23 cellular contexts compared by ENCODE assay signal in genomic region chr20:59044295-59044694, GRCh38. TPM values are rescaled to one million over a fixed set of nuclear protein-coding genes. Genes with fewer than 3 reads are reported as not detected.
DNase-seq lines count a peak whose midpoint lies in the region; ATAC-seq and TF ChIP-seq lines count a peak whose summit lies in the region.
"Had no signal": no experiment of that assay in that cellular context is flagged by ENCODE, and none has a peak within 500 bp of the region (broad histone marks: within the 10 kb centered on the region; RNA-seq: fewer than 3 reads in every experiment).

No MANE protein-coding gene starts in this region.

- CTCF ChIA-PET in CD4-positive, alpha-beta memory T cell (lab: Charles Lee; ENCODE audit: partially characterized antibody), result interaction anchor here (2.1 to 2.2 kb wide), 2 partner anchors 11 to 178 kb away, joined by 9 to 12 read pairs; no protein-coding TSS in a partner anchor
- CTCF ChIA-PET in activated CD4-positive, alpha-beta memory T cell treated with anti-CD3 and anti-CD28 coated beads, Interleukin-2, amount 10 ng/mL, durations not matched to agents 7 days and 5 days (lab: Charles Lee), result interaction anchor here (0.6 to 1.4 kb wide), 3 partner anchors 36 to 44 kb away, joined by 3 to 6 read pairs (median 3); no protein-coding TSS in a partner anchor

- POLR2A ChIA-PET in CD4-positive, alpha-beta memory T cell (lab: Charles Lee; ENCODE audit: partially characterized antibody), result interaction anchor here (1.0 to 4.9 kb wide), 3 partner anchors 12 to 155 kb away, joined by 4 to 104 read pairs (median 19); partner anchors contain the start of gene ATP5F1E
- POLR2A ChIA-PET in activated CD4-positive, alpha-beta memory T cell treated with anti-CD3 and anti-CD28 coated beads, Interleukin-2, amount 10 ng/mL, durations not matched to agents 7 days and 5 days (lab: Charles Lee), result interaction anchor here (1.8 to 4.8 kb wide), 3 partner anchors 8 to 393 kb away, joined by 5 to 80 read pairs (median 5); partner anchors contain the start of genes ATP5F1E and STX16

- DNase-seq in CD4-positive, alpha-beta memory T cell, result no peak
- DNase-seq in effector memory CD8-positive, alpha-beta T cell, result no peak
- DNase-seq in NK-92 (lab: John Stamatoyannopoulos, UW; ENCODE audit: unreplicated experiment) (no peak), NCI-H1694 treated with DMSO at 0.1 percent for 48 hours (lab: John Stamatoyannopoulos, UW) (no peak), RKO (ENCODE audit: low spot score) (no peak)
- no peak for DNase-seq in activated CD4-positive, alpha-beta memory T cell treated with anti-CD3 and anti-CD28 coated beads, Interleukin-2, amount 10 ng/mL, durations not matched to agents 7 days and 5 days
- DNase-seq: activated gamma-delta T cell; activated T-cell treated with anti-CD3 and anti-CD28 coated beads for 4 hours; adrenal gland; hippocampal formation; islet precursor cell; NCI-H524 treated with DMSO at 0.1 percent for 48 hours; SIG-M5; stimulated activated CD4-positive, alpha-beta T cell treated with anti-CD3 and anti-CD28 coated beads, Interleukin-2, amount 100 ng/mL, for 24 hours had no signal

- H3K36me3 Mint-ChIP-seq in CD4-positive, alpha-beta memory T cell, result peaks cover 0 to 4% of the 10 kb centered on the region in 2 donors
- peaks cover 28% of the 10 kb centered on the region for H3K36me3 Mint-ChIP-seq in effector memory CD8-positive, alpha-beta T cell (ENCODE audit: insufficient read depth)
- H3K36me3 Mint-ChIP-seq in activated CD4-positive, alpha-beta memory T cell treated with anti-CD3 and anti-CD28 coated beads, Interleukin-2, amount 10 ng/mL, durations not matched to agents 7 days and 5 days (ENCODE audit: low read depth), result peaks cover 17% of the 10 kb centered on the region

- ATAC-seq in effector memory CD8-positive, alpha-beta T cell (replicated peaks), result no peak
- ATAC-seq: stimulated activated naive CD8-positive, alpha-beta T cell treated with anti-CD3 and anti-CD28 coated beads, Interleukin-15, Interleukin-2, amounts not matched to agents 100 U/mL and 50 U/mL, for 24 hours had no signal

- peaks cover 34% of the 10 kb centered on the region for H3K79me2 ChIP-seq in Loucy (ENCODE audit: insufficient read depth, low read length)
- peaks cover 19% of the 10 kb centered on the region for H3K79me2 ChIP-seq in parathyroid adenoma

- H4K20me1 ChIP-seq in Loucy (ENCODE audit: insufficient read depth, low read length, poor library complexity, severe bottlenecking), result peaks cover 29% of the 10 kb centered on the region

- H3K9me2 ChIP-seq in Loucy (replicated peaks; ENCODE audit: low read depth, low read length), result no peaks in the 10 kb centered on the region

- H3K9ac ChIP-seq in Loucy (ENCODE audit: low read depth, low read length, poor library complexity, severe bottlenecking) (peak overlapping the region; percentile 83), parathyroid adenoma (no peak overlapping the region)

- peak overlapping the region in 4 of 7 donors; percentile 91 to 97 (median 95) for H3K27ac Mint-ChIP-seq in CD4-positive, alpha-beta memory T cell
- H3K27ac Mint-ChIP-seq in effector memory CD8-positive, alpha-beta T cell, result peak overlapping the region; percentile 93 to 96
- no peak overlapping the region for H3K27ac Mint-ChIP-seq in activated CD4-positive, alpha-beta memory T cell treated with anti-CD3 and anti-CD28 coated beads, Interleukin-2, amount 10 ng/mL, durations not matched to agents 7 days and 5 days
- H3K27ac Mint-ChIP-seq: T-helper 2 cell treated with Interferon-gamma antibody and Interleukin-4, amounts not matched to agents 5 μg/mL and 100 μg/mL, for 36 hours had no signal

- no peaks in the 10 kb centered on the region for H3K27me3 ChIP-seq in CD4-positive, alpha-beta memory T cell (ENCODE audit: insufficient read depth, low read length)
- no peaks in the 10 kb centered on the region for H3K27me3 ChIP-seq in Loucy (ENCODE audit: insufficient read depth, low read length, poor library complexity, severe bottlenecking)
- no peaks in the 10 kb centered on the region for H3K27me3 ChIP-seq in parathyroid adenoma (ENCODE audit: control insufficient read depth, insufficient read depth, low read length)
- H3K27me3 ChIP-seq: adrenal gland had no signal

- H3K4me2 ChIP-seq in Loucy (ENCODE audit: low read depth, low read length, poor library complexity, severe bottlenecking), result peak overlapping the region; percentile 96
- no peak overlapping the region for H3K4me2 ChIP-seq in parathyroid adenoma (ENCODE audit: low read length)

- peaks cover 39% of the 10 kb centered on the region for H3K4me1 ChIP-seq in CD4-positive, alpha-beta memory T cell (ENCODE audit: insufficient read depth, low read length)
- H3K4me1 ChIP-seq in Loucy (ENCODE audit: insufficient read depth, low read length, poor library complexity, severe bottlenecking) (peaks cover 38% of the 10 kb centered on the region), parathyroid adenoma (peaks cover 2% of the 10 kb centered on the region)

- peaks cover 0 to 2% (median 0%) of the 10 kb centered on the region in 8 donors for H3K9me3 Mint-ChIP-seq in CD4-positive, alpha-beta memory T cell
- H3K9me3 Mint-ChIP-seq in effector memory CD8-positive, alpha-beta T cell, result no peaks in the 10 kb centered on the region
- H3K9me3 Mint-ChIP-seq in activated CD4-positive, alpha-beta memory T cell treated with anti-CD3 and anti-CD28 coated beads, Interleukin-2, amount 10 ng/mL, durations not matched to agents 7 days and 5 days, result no peaks in the 10 kb centered on the region
- H3K9me3 Mint-ChIP-seq: activated CD4-positive, alpha-beta memory T cell treated with anti-CD3 and anti-CD28 coated beads for 36 hours; T-helper 2 cell treated with Interferon-gamma antibody and Interleukin-4, amounts not matched to agents 5 μg/mL and 100 μg/mL, for 36 hours had no signal

- H3K27me3 Mint-ChIP-seq in CD4-positive, alpha-beta memory T cell, result no peaks in the 10 kb centered on the region
- peaks cover 10 to 13% of the 10 kb centered on the region in 2 donors for H3K27me3 Mint-ChIP-seq in effector memory CD8-positive, alpha-beta T cell
- H3K27me3 Mint-ChIP-seq in activated CD4-positive, alpha-beta memory T cell treated with anti-CD3 and anti-CD28 coated beads, Interleukin-2, amount 10 ng/mL, durations not matched to agents 7 days and 5 days, result peaks cover under 1% of the 10 kb centered on the region
- H3K27me3 Mint-ChIP-seq: activated CD4-positive, alpha-beta memory T cell treated with anti-CD3 and anti-CD28 coated beads for 36 hours had no signal

- H3K36me3 ChIP-seq in CD4-positive, alpha-beta memory T cell (ENCODE audit: insufficient read depth, low read length), result no peaks in the 10 kb centered on the region
- H3K36me3 ChIP-seq in Loucy (ENCODE audit: insufficient read depth, low read length) (no peaks in the 10 kb centered on the region), parathyroid adenoma (ENCODE audit: control insufficient read depth, insufficient read depth, low read length) (no peaks in the 10 kb centered on the region)
- H3K36me3 ChIP-seq: adrenal gland had no signal

- no peaks in the 10 kb centered on the region for H3F3A ChIP-seq in Loucy (ENCODE audit: low read depth)

- no peak for TF ChIP-seq CTCF in Loucy (conservative IDR thresholded peaks at IDR 0.05; ENCODE audit: low read length)
- no peak for TF ChIP-seq CTCF in parathyroid adenoma (IDR thresholded peaks at IDR 0.05)

- peaks cover 30 to 64% (median 46%) of the 10 kb centered on the region in 4 donors for H3K4me1 Mint-ChIP-seq in CD4-positive, alpha-beta memory T cell
- peaks cover 26 to 31% of the 10 kb centered on the region in 2 donors for H3K4me1 Mint-ChIP-seq in effector memory CD8-positive, alpha-beta T cell (ENCODE audit: low read depth in 2 of 2)
- peaks cover 51% of the 10 kb centered on the region for H3K4me1 Mint-ChIP-seq in activated CD4-positive, alpha-beta memory T cell treated with anti-CD3 and anti-CD28 coated beads, Interleukin-2, amount 10 ng/mL, durations not matched to agents 7 days and 5 days

- no peaks in the 10 kb centered on the region for H3K9me3 ChIP-seq in CD4-positive, alpha-beta memory T cell (ENCODE audit: control insufficient read depth in 1 of 2, low read length in 2 of 2)
- H3K9me3 ChIP-seq in Loucy (ENCODE audit: insufficient read depth, low read depth, low read length) (no peaks in the 10 kb centered on the region), parathyroid adenoma (ENCODE audit: control insufficient read depth, low read length) (no peaks in the 10 kb centered on the region)
- H3K9me3 ChIP-seq: adrenal gland had no signal

- peak overlapping the region in 1 of 8 donors; percentile 49 for H3K4me3 Mint-ChIP-seq in CD4-positive, alpha-beta memory T cell
- no peak overlapping the region for H3K4me3 Mint-ChIP-seq in effector memory CD8-positive, alpha-beta T cell
- no peak overlapping the region for H3K4me3 Mint-ChIP-seq in activated CD4-positive, alpha-beta memory T cell treated with anti-CD3 and anti-CD28 coated beads, Interleukin-2, amount 10 ng/mL, durations not matched to agents 7 days and 5 days

- no peak overlapping the region for H3K4me3 ChIP-seq in CD4-positive, alpha-beta memory T cell (ENCODE audit: low read length in 2 of 2)
- no peak overlapping the region for H3K4me3 ChIP-seq in Loucy (ENCODE audit: low read length, poor library complexity, severe bottlenecking)
- H3K4me3 ChIP-seq in parathyroid adenoma (ENCODE audit: low read depth, low read length), result no peak overlapping the region
- H3K4me3 ChIP-seq: adrenal gland had no signal

- no peak overlapping the region for H3K27ac ChIP-seq in CD4-positive, alpha-beta memory T cell (ENCODE audit: low read depth, low read length)
- H3K27ac ChIP-seq in parathyroid adenoma, result no peak overlapping the region
- H3K27ac ChIP-seq: adrenal gland had no signal

- no peak overlapping the region for H2AFZ ChIP-seq in Loucy (ENCODE audit: low read length)
- peak overlapping the region; percentile 81 for H2AFZ ChIP-seq in parathyroid adenoma

- intact Hi-C loops in CD4-positive, alpha-beta memory T cell (cut with micrococcal nuclease), result loop anchor here (5.0 kb wide), 1 partner anchor 78 kb away; no protein-coding TSS in a partner anchor

RNA-seq across cellular contexts. Expression of gene PRELID3B, which starts 1.7 kb away (rescaled TPM):
- 10 to 100 TPM; 47.0 to 53.5 TPM for total RNA-seq in CD4-positive, alpha-beta memory T cell
- 10 to 100 TPM; 35.7 to 54.7 TPM for polyA plus RNA-seq in CD4-positive, alpha-beta memory T cell
- 10 to 100 TPM; 88.6 to 88.7 TPM for total RNA-seq in activated CD4-positive, alpha-beta memory T cell treated with anti-CD3 and anti-CD28 coated beads, Interleukin-2, amount 10 ng/mL, durations not matched to agents 7 days and 5 days

RNA-seq across cellular contexts. Expression of gene ATP5F1E, which starts 12.2 kb away (rescaled TPM):
- total RNA-seq in CD4-positive, alpha-beta memory T cell, result 10 to 100 TPM; 77.2 to 84.5 TPM
- 100 to 1,000 TPM in 1 of 2 donors, 10 to 100 TPM in 1; 76.9 to 102 TPM for polyA plus RNA-seq in CD4-positive, alpha-beta memory T cell
- total RNA-seq in activated CD4-positive, alpha-beta memory T cell treated with anti-CD3 and anti-CD28 coated beads, Interleukin-2, amount 10 ng/mL, durations not matched to agents 7 days and 5 days, result 10 to 100 TPM; 80.4 to 82.1 TPM

RNA-seq across cellular contexts. Expression of gene TUBB1, which starts 25.1 kb away (rescaled TPM):
- total RNA-seq in CD4-positive, alpha-beta memory T cell, result not detected
- not detected for polyA plus RNA-seq in CD4-positive, alpha-beta memory T cell
- not detected for total RNA-seq in activated CD4-positive, alpha-beta memory T cell treated with anti-CD3 and anti-CD28 coated beads, Interleukin-2, amount 10 ng/mL, durations not matched to agents 7 days and 5 days
- total RNA-seq: activated CD4-positive, alpha-beta memory T cell treated with anti-CD3 and anti-CD28 coated beads for 36 hours; bronchial epithelial cell; endothelial cell of umbilical vein; lung microvascular endothelial cell; myocyte had no signal

RNA-seq across cellular contexts. Expression of gene CTSZ, which starts 37.2 kb away (rescaled TPM):
- total RNA-seq in CD4-positive, alpha-beta memory T cell, result 10 to 100 TPM; 34.8 to 37.3 TPM
- polyA plus RNA-seq in CD4-positive, alpha-beta memory T cell, result 1 to 10 TPM in 1 of 2 donors, under 1 TPM in 1; 0.76 to 3.4 TPM
- 10 to 100 TPM; 45.0 to 49.0 TPM for total RNA-seq in activated CD4-positive, alpha-beta memory T cell treated with anti-CD3 and anti-CD28 coated beads, Interleukin-2, amount 10 ng/mL, durations not matched to agents 7 days and 5 days
